1 cellular context compared by ENCODE assay signal in the genomic region with DNA sequence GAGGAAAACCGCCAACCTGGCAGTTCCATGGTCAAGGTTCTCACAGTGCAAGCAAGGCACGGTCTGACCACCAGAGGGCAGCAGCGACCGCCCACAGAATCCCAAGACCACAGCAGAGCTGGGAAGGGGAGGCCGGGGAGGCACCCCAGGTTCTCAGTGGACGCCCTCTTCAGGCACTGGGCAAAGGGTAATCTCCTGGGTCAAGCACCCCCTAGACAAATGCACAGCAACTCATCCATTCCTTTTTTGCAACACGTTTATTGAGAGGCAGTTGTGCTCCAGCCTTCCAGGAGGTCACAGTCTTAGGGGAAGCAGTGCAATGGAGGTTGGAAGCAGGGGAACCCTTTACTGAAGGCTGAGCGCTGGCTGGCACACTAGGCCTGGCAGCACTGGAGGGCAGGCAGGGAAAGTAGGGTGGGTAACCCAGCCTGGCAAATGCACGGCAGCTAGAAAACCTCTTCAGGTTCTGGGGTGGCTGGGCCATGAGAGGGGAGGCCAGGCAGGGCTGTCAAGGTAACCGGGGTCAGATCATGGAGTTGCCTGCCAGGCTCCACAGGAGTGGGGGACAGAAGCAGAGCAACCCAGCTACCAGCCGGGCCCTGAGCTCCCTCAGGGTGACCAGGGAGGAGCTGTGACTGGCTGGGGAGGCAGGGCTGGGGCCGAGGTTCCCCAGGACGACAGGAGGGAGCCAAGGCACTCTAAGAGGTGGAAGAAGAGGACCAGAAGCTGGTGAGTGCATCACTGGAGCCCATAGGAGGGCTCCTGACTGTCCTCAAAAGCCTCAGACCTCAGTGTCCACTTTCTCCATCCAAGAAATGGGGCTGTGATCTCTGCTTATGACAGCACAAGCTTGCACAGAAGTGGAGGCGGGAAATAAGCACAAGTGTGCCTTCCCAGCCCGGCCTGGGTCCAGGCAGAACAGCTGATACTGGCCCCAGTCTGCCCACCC.
TF ChIP-seq lines count a peak whose summit lies in the region.

No MANE protein-coding gene starts in this region.

TF ChIP-seq in HepG2, 621 proteins besides CTCF, POLR2A, EP300 and RAD21 (continued from another document):
- TF ChIP-seq, protein P1, sequence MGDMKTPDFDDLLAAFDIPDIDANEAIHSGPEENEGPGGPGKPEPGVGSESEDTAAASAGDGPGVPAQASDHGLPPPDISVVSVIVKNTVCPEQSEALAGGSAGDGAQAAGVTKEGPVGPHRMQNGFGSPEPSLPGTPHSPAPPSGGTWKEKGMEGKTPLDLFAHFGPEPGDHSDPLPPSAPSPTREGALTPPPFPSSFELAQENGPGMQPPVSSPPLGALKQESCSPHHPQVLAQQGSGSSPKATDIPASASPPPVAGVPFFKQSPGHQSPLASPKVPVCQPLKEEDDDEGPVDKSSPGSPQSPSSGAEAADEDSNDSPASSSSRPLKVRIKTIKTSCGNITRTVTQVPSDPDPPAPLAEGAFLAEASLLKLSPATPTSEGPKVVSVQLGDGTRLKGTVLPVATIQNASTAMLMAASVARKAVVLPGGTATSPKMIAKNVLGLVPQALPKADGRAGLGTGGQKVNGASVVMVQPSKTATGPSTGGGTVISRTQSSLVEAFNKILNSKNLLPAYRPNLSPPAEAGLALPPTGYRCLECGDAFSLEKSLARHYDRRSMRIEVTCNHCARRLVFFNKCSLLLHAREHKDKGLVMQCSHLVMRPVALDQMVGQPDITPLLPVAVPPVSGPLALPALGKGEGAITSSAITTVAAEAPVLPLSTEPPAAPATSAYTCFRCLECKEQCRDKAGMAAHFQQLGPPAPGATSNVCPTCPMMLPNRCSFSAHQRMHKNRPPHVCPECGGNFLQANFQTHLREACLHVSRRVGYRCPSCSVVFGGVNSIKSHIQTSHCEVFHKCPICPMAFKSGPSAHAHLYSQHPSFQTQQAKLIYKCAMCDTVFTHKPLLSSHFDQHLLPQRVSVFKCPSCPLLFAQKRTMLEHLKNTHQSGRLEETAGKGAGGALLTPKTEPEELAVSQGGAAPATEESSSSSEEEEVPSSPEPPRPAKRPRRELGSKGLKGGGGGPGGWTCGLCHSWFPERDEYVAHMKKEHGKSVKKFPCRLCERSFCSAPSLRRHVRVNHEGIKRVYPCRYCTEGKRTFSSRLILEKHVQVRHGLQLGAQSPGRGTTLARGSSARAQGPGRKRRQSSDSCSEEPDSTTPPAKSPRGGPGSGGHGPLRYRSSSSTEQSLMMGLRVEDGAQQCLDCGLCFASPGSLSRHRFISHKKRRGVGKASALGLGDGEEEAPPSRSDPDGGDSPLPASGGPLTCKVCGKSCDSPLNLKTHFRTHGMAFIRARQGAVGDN (CRISPR knock-in tag; IDR thresholded peaks at IDR 0.05): peak; percentile 6
- TF ChIP-seq, protein P2, sequence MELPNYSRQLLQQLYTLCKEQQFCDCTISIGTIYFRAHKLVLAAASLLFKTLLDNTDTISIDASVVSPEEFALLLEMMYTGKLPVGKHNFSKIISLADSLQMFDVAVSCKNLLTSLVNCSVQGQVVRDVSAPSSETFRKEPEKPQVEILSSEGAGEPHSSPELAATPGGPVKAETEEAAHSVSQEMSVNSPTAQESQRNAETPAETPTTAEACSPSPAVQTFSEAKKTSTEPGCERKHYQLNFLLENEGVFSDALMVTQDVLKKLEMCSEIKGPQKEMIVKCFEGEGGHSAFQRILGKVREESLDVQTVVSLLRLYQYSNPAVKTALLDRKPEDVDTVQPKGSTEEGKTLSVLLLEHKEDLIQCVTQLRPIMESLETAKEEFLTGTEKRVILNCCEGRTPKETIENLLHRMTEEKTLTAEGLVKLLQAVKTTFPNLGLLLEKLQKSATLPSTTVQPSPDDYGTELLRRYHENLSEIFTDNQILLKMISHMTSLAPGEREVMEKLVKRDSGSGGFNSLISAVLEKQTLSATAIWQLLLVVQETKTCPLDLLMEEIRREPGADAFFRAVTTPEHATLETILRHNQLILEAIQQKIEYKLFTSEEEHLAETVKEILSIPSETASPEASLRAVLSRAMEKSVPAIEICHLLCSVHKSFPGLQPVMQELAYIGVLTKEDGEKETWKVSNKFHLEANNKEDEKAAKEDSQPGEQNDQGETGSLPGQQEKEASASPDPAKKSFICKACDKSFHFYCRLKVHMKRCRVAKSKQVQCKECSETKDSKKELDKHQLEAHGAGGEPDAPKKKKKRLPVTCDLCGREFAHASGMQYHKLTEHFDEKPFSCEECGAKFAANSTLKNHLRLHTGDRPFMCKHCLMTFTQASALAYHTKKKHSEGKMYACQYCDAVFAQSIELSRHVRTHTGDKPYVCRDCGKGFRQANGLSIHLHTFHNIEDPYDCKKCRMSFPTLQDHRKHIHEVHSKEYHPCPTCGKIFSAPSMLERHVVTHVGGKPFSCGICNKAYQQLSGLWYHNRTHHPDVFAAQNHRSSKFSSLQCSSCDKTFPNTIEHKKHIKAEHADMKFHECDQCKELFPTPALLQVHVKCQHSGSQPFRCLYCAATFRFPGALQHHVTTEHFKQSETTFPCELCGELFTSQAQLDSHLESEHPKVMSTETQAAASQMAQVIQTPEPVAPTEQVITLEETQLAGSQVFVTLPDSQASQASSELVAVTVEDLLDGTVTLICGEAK (IDR thresholded peaks at IDR 0.05): no peak
- TF ChIP-seq, protein P2 (CRISPR knock-in tag; IDR thresholded peaks at IDR 0.05): 0 out of 2 replicates have a peak, but pooled peaks have one; percentile 47
- TF ChIP-seq ZKSCAN8 (CRISPR knock-in tag; IDR thresholded peaks at IDR 0.05; ENCODE audit: borderline replicate concordance) (peak; percentile 96), TOPORS (CRISPR knock-in tag; IDR thresholded peaks at IDR 0.05) (0 out of 2 replicates have a peak, but pooled peaks have one; percentile 37), KMT2A (CRISPR knock-in tag; IDR thresholded peaks at IDR 0.05) (peak; percentile 48; the same call in 1 of the 2 replicates), YEATS2 (CRISPR knock-in tag; IDR thresholded peaks at IDR 0.05; ENCODE audit: borderline replicate concordance) (no peak), ZNF607 (CRISPR knock-in tag; IDR thresholded peaks at IDR 0.05; ENCODE audit: borderline replicate concordance) (peak; percentile 43; the same call in 1 of the 2 replicates), ZNF766 (CRISPR knock-in tag; IDR thresholded peaks at IDR 0.05; ENCODE audit: borderline replicate concordance) (no peak), SYNCRIP (IDR thresholded peaks at IDR 0.05; ENCODE audit: insufficient read depth, low read depth, low read length) (no peak), NR2F6 (IDR thresholded peaks at IDR 0.05) (no peak), NR2F6 (CRISPR knock-in tag; IDR thresholded peaks at IDR 0.05) (0 out of 2 replicates have a peak, but pooled peaks have one; percentile 46), GABPA (IDR thresholded peaks at IDR 0.05; ENCODE audit: low read depth, low read length) (no peak), GABPA (CRISPR knock-in tag; IDR thresholded peaks at IDR 0.05; ENCODE audit: low read depth) (0 out of 2 replicates have a peak, but pooled peaks have one; percentile 20), KDM2A (CRISPR knock-in tag; IDR thresholded peaks at IDR 0.05; ENCODE audit: borderline replicate concordance, low read depth) (peak; percentile 55; the same call in 1 of the 2 replicates), ZMAT3 (CRISPR knock-in tag; conservative IDR thresholded peaks at IDR 0.05) (peak; percentile 21; the same call in 1 of the 2 replicates), NFYC (CRISPR knock-in tag; IDR thresholded peaks at IDR 0.05) (peak; percentile 9; the same call in 1 of the 2 replicates)
- TF ChIP-seq, protein P3, sequence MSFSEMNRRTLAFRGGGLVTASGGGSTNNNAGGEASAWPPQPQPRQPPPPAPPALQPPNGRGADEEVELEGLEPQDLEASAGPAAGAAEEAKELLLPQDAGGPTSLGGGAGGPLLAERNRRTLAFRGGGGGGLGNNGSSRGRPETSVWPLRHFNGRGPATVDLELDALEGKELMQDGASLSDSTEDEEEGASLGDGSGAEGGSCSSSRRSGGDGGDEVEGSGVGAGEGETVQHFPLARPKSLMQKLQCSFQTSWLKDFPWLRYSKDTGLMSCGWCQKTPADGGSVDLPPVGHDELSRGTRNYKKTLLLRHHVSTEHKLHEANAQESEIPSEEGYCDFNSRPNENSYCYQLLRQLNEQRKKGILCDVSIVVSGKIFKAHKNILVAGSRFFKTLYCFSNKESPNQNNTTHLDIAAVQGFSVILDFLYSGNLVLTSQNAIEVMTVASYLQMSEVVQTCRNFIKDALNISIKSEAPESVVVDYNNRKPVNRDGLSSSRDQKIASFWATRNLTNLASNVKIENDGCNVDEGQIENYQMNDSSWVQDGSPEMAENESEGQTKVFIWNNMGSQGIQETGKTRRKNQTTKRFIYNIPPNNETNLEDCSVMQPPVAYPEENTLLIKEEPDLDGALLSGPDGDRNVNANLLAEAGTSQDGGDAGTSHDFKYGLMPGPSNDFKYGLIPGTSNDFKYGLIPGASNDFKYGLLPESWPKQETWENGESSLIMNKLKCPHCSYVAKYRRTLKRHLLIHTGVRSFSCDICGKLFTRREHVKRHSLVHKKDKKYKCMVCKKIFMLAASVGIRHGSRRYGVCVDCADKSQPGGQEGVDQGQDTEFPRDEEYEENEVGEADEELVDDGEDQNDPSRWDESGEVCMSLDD (CRISPR knock-in tag; IDR thresholded peaks at IDR 0.05; ENCODE audit: borderline replicate concordance): peak; percentile 93
- TF ChIP-seq, protein P4, sequence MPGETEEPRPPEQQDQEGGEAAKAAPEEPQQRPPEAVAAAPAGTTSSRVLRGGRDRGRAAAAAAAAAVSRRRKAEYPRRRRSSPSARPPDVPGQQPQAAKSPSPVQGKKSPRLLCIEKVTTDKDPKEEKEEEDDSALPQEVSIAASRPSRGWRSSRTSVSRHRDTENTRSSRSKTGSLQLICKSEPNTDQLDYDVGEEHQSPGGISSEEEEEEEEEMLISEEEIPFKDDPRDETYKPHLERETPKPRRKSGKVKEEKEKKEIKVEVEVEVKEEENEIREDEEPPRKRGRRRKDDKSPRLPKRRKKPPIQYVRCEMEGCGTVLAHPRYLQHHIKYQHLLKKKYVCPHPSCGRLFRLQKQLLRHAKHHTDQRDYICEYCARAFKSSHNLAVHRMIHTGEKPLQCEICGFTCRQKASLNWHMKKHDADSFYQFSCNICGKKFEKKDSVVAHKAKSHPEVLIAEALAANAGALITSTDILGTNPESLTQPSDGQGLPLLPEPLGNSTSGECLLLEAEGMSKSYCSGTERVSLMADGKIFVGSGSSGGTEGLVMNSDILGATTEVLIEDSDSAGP (CRISPR knock-in tag; IDR thresholded peaks at IDR 0.05; ENCODE audit: borderline replicate concordance): peak; percentile 15; the same call in 1 of the 2 replicates
